Comparison of ENCODE assay signal across 8 cellular contexts in the genomic region with DNA sequence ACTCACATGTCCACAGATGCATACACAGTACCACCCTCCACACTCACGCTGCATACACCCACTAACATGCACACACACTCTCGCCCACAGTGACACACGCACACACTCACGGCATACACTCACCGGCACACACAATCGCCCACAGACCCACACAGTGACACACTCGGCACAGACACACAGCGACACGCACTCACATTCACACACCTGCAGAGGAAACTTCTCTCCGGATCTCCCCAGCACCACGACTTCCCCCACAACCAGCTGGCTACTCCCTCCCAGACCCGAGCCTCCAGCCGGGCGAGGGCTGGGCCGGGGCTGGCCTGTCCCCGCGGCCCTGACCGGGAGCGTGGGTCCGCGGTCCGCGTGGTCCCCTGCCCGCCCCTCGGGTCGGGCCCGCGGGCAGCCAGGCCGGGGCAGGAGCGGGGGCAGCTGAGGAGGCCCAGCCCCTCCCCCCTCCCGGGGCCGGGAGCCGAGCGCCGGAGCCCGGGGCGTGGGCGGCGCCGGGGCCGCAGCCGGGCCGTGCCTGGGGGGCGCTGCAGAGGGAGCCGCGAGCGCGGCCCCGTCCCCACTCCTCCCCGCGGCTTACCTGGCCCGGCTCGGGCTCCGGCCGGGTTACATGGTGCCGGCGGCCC. TPM values are rescaled to one million over a fixed set of nuclear protein-coding genes. Genes with fewer than 3 reads are reported as not detected.
DNase-seq lines count a peak whose midpoint lies in the region; ATAC-seq and TF ChIP-seq lines count a peak whose summit lies in the region.

No MANE protein-coding gene starts in this region.

- H3K4me3 ChIP-seq in WERI-Rb-1 (ENCODE audit: low read depth, low read length), result peak overlapping the region; percentile 63
- H3K4me3 ChIP-seq in iPS-18c (ENCODE audit: insufficient read depth, low read depth, low read length), result peak overlapping the region; percentile 56
- H3K4me3 ChIP-seq in stomach smooth muscle (ENCODE audit: low read length in 2 of 2), result peak overlapping the region; percentile 16 to 59
- peak overlapping the region in 1 of 2 donors; percentile 44 for H3K4me3 ChIP-seq in testis

- POLR2A ChIA-PET in activated CD4-positive, alpha-beta T cell treated with anti-CD3 and anti-CD28 coated beads for 36 hours (lab: Charles Lee), result no interaction called here

- TF ChIP-seq CTCF in WERI-Rb-1 (IDR thresholded peaks at IDR 0.05; ENCODE audit: low read depth, low read length) (0 out of 2 replicates have a peak, but pooled peaks have one; percentile 3), testis (IDR thresholded peaks at IDR 0.05) (no peak)

- H3K9ac ChIP-seq in stomach smooth muscle (ENCODE audit: low read length in 2 of 2), result no peak overlapping the region

- peaks cover 45% of the 10 kb centered on the region for H3K27me3 Mint-ChIP-seq in activated CD4-positive, alpha-beta T cell treated with anti-CD3 and anti-CD28 coated beads for 36 hours

- peak; percentile 27 for DNase-seq in activated CD4-positive, alpha-beta T cell treated with anti-CD3 and anti-CD28 coated beads for 36 hours
- no peak for DNase-seq in activated CD4-positive, alpha-beta T cell treated with anti-CD3 and anti-CD28 coated beads, Interleukin-2, amount 50 U/mL, for 1 hour
- no peak for DNase-seq in WERI-Rb-1
- no peak for DNase-seq in testis

- peak overlapping the region; percentile 11 for H3K27ac Mint-ChIP-seq in activated CD4-positive, alpha-beta T cell treated with anti-CD3 and anti-CD28 coated beads for 36 hours

- WGBS in testis, 2 donors, result 2 to 9% methylated on average over 6 to 14 of the region's 57 CpGs

- H3K27me3 ChIP-seq in WERI-Rb-1 (ENCODE audit: insufficient read depth, low read depth, severe bottlenecking) (no peaks in the 10 kb centered on the region), stomach smooth muscle (ENCODE audit: control insufficient read depth in 1 of 2, insufficient read depth in 2 of 2, low read length in 2 of 2) (peaks cover 43 to 58% of the 10 kb centered on the region in 2 donors), testis (no peaks in the 10 kb centered on the region)

- intact Hi-C loops in activated CD4-positive, alpha-beta T cell treated with anti-CD3 and anti-CD28 coated beads for 36 hours (cut with DNase I, micrococcal nuclease), result no loop called here
- intact Hi-C loops in testis (cut with DNase I; ENCODE audit: low total_unique reads), result no loop called here

- H3K4me3 Mint-ChIP-seq in activated CD4-positive, alpha-beta T cell treated with anti-CD3 and anti-CD28 coated beads for 36 hours, result peak overlapping the region; percentile 58

- no peak for TF ChIP-seq POLR2A in testis (IDR thresholded peaks at IDR 0.05)

- ATAC-seq in activated CD4-positive, alpha-beta T cell treated with anti-CD3 and anti-CD28 coated beads for 36 hours, result peak; percentile 40
- no peak for ATAC-seq in GM21528 (IDR thresholded peaks at IDR 0.05; ENCODE audit: low FRiP score, unreplicated experiment)
- no peak for ATAC-seq in HG02678 (IDR thresholded peaks at IDR 0.05; ENCODE audit: unreplicated experiment)

- H3K9me3 ChIP-seq in WERI-Rb-1 (ENCODE audit: severe bottlenecking), result no peaks in the 10 kb centered on the region
- no peaks in the 10 kb centered on the region for H3K9me3 ChIP-seq in iPS-18c (ENCODE audit: control insufficient read depth, insufficient read depth, low read length)
- no peaks in the 10 kb centered on the region for H3K9me3 ChIP-seq in stomach smooth muscle (ENCODE audit: control insufficient read depth in 2 of 2, low read length in 2 of 2)
- H3K9me3 ChIP-seq in testis, result no peaks in the 10 kb centered on the region

- peaks cover 7% of the 10 kb centered on the region for H3K4me1 Mint-ChIP-seq in activated CD4-positive, alpha-beta T cell treated with anti-CD3 and anti-CD28 coated beads for 36 hours

- H3K4me1 ChIP-seq in stomach smooth muscle (ENCODE audit: control insufficient read depth, insufficient read depth, low read length) (peaks cover 11% of the 10 kb centered on the region), testis (peaks cover 5% of the 10 kb centered on the region)

- H3K9me3 Mint-ChIP-seq in activated CD4-positive, alpha-beta T cell treated with anti-CD3 and anti-CD28 coated beads for 36 hours (ENCODE audit: low read depth), result no peaks in the 10 kb centered on the region

- H3K36me3 ChIP-seq in WERI-Rb-1, result peaks cover 8% of the 10 kb centered on the region
- H3K36me3 ChIP-seq in stomach smooth muscle (ENCODE audit: control insufficient read depth in 2 of 2, insufficient read depth in 2 of 2, low read length in 2 of 2), result no peaks in the 10 kb centered on the region
- H3K36me3 ChIP-seq in testis (ENCODE audit: low read depth, missing control alignments), result no peaks in the 10 kb centered on the region

- CTCF ChIA-PET in activated CD4-positive, alpha-beta T cell treated with anti-CD3 and anti-CD28 coated beads for 36 hours (lab: Charles Lee), result no interaction called here

- H3K27ac ChIP-seq in WERI-Rb-1 (peak overlapping the region; percentile 64), stomach smooth muscle (ENCODE audit: low read length) (no peak overlapping the region), testis (no peak overlapping the region)

- no peaks in the 10 kb centered on the region for H3K36me3 Mint-ChIP-seq in activated CD4-positive, alpha-beta T cell treated with anti-CD3 and anti-CD28 coated beads for 36 hours (ENCODE audit: low read depth)

RNA-seq across cellular contexts. Expression of a gene that starts 0.5 kb away (rescaled TPM):
- total RNA-seq in activated CD4-positive, alpha-beta T cell treated with anti-CD3 and anti-CD28 coated beads for 36 hours, result under 1 TPM; 0.63 to 0.66 TPM
- total RNA-seq in testis, result 10 to 100 TPM; 19.8 to 22.5 TPM
- 10.6 TPM for polyA plus RNA-seq in testis (ENCODE audit: insufficient read depth, low read depth, low replicate concordance)

RNA-seq across cellular contexts. Expression of a gene that starts 56.2 kb away (rescaled TPM):
- 10 to 100 TPM; 15.8 to 19.0 TPM for total RNA-seq in activated CD4-positive, alpha-beta T cell treated with anti-CD3 and anti-CD28 coated beads for 36 hours
- total RNA-seq in testis, result 10 to 100 TPM; 43.5 to 54.8 TPM
- polyA plus RNA-seq in testis (ENCODE audit: insufficient read depth, low read depth, low replicate concordance), result 55.8 TPM

Comparison
In these comparisons a context has a peak if more than half of its experiments do, and no peak if none do; other contexts are left out.
1. RNA of a gene that starts 0.5 kb away (total RNA-seq): 19.8 to 22.5 TPM in testis; 0.63 to 0.66 TPM in activated CD4-positive, alpha-beta T cell treated with anti-CD3 and anti-CD28 coated beads for 36 hours; every median in the first group is over 10 times any median in the second.